20 cellular contexts compared by ENCODE assay signal in the genomic region with DNA sequence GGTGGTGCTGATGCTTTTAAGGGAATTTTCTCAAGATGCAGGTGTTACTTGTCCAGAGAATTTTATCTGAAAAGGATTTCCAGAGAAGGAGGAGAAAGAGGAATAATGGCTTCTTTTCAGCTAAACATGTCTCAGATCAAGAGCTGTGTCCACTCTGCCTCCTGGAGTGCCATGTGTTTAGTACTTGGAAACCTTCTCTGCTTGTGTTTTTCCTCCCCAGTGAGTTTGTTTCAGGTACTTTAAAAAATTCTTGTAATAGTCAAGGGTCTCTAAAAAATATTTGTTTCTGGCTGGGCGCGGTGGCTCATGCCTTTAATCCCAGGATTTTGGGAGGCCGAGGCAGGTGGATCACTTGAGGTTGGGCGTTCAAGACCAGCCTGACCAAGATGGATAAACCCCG. TPM values are rescaled to one million over a fixed set of nuclear protein-coding genes. Genes with fewer than 3 reads are reported as not detected.
DNase-seq lines count a peak whose midpoint lies in the region; ATAC-seq and TF ChIP-seq lines count a peak whose summit lies in the region.
"Had no signal": no experiment of that assay in that cellular context is flagged by ENCODE, and none has a peak within 500 bp of the region (broad histone marks: within the 10 kb centered on the region; RNA-seq: fewer than 3 reads in every experiment).

No MANE protein-coding gene starts in this region.

- H3K27ac ChIP-seq in CD4-positive, CD25-positive, alpha-beta regulatory T cell (ENCODE audit: insufficient read depth, low read length, poor library complexity, severe bottlenecking): no peak overlapping the region
- no peak overlapping the region for H3K27ac ChIP-seq in H9 (ENCODE audit: insufficient read length, low read depth, low read length)
- no peak overlapping the region for H3K27ac ChIP-seq in left lung
- H3K27ac ChIP-seq in vagina: no peak overlapping the region
- H3K27ac ChIP-seq: 22Rv1, BLaER1, C4-2B had no signal

- H2BK5ac ChIP-seq in H9 (ENCODE audit: insufficient read length, low read length): no peak overlapping the region

- peaks cover 74% of the 10 kb centered on the region for H3K36me3 ChIP-seq in CD4-positive, CD25-positive, alpha-beta regulatory T cell (ENCODE audit: control insufficient read depth, insufficient read depth, low read length)
- H3K36me3 ChIP-seq in left lung: peaks cover 0 to 49% of the 10 kb centered on the region in 2 donors
- peaks cover 0 to 20% of the 10 kb centered on the region in 2 donors for H3K36me3 ChIP-seq in vagina

- H3K36me3 Mint-ChIP-seq in CD4-positive, CD25-positive, alpha-beta regulatory T cell: peaks cover 42% of the 10 kb centered on the region
- H3K36me3 Mint-ChIP-seq in H9 (ENCODE audit: insufficient read depth in 1 of 3, low read depth in 3 of 3): peaks cover 27 to 53% (median 48%) of the 10 kb centered on the region in 3 experiments; a peak in 6 of 7 replicates
- H3K36me3 Mint-ChIP-seq in progenitor cell of endocrine pancreas (ENCODE audit: insufficient read depth): peaks cover 28% of the 10 kb centered on the region

- H3K18ac ChIP-seq in H9 (ENCODE audit: insufficient read length, low read depth, low read length): no peak overlapping the region

- H3K79me2 ChIP-seq in H9 (ENCODE audit: insufficient read depth, low read length): peaks cover 2% of the 10 kb centered on the region; the same call in 1 of the 2 replicates

- no peak overlapping the region for H3K4me3 ChIP-seq in CD4-positive, CD25-positive, alpha-beta regulatory T cell (ENCODE audit: low read depth, low read length)
- H3K4me3 ChIP-seq in left lung: no peak overlapping the region
- no peak overlapping the region for H3K4me3 ChIP-seq in vagina
- H3K4me3 ChIP-seq: BLaER1, GM12878 had no signal

- H3T11ph ChIP-seq in H9 (ENCODE audit: low read length): no peak overlapping the region

- no peaks in the 10 kb centered on the region for H4K20me1 ChIP-seq in H9 (ENCODE audit: control insufficient read depth, insufficient read depth, insufficient read length)

- H3K23ac ChIP-seq in H9 (ENCODE audit: insufficient read length, low read depth, low read length): no peak overlapping the region

- H2BK12ac ChIP-seq in H9 (ENCODE audit: insufficient read length, low read depth, low read length): no peak overlapping the region

- no peak overlapping the region for H2BK120ac ChIP-seq in H9 (ENCODE audit: low read depth, low read length, poor library complexity, severe bottlenecking)

- H3K56ac ChIP-seq in H9 (ENCODE audit: insufficient read length, low read depth, low read length): no peak overlapping the region

- H3K4me1 Mint-ChIP-seq in CD4-positive, CD25-positive, alpha-beta regulatory T cell: peaks cover 7 to 30% (median 14%) of the 10 kb centered on the region in 4 donors
- no peaks in the 10 kb centered on the region for H3K4me1 Mint-ChIP-seq in H9
- peaks cover 9% of the 10 kb centered on the region for H3K4me1 Mint-ChIP-seq in progenitor cell of endocrine pancreas (ENCODE audit: low read depth)

- H3K4me2 ChIP-seq in H9 (ENCODE audit: insufficient read depth, insufficient read length, low read length): no peak overlapping the region
- H3K4me2 ChIP-seq: BLaER1 had no signal

- no peak for TF ChIP-seq POLR2A in vagina (IDR thresholded peaks at IDR 0.05)

- no peak overlapping the region for H2AK5ac ChIP-seq in H9 (ENCODE audit: insufficient read length, low read length)

- H3K4me1 ChIP-seq in CD4-positive, CD25-positive, alpha-beta regulatory T cell (ENCODE audit: control insufficient read depth, insufficient read depth, low read length, poor library complexity, severe bottlenecking): no peaks in the 10 kb centered on the region
- H3K4me1 ChIP-seq in H9 (ENCODE audit: insufficient read depth, low read length) (no peaks in the 10 kb centered on the region), left lung (no peaks in the 10 kb centered on the region), vagina (no peaks in the 10 kb centered on the region)
- H3K4me1 ChIP-seq: BLaER1 had no signal

- H4K91ac ChIP-seq in H9 (ENCODE audit: insufficient read length, low read depth, low read length): no peak overlapping the region

- peaks cover 0 to 17% (median 1%) of the 10 kb centered on the region in 7 donors for H3K9me3 Mint-ChIP-seq in CD4-positive, CD25-positive, alpha-beta regulatory T cell
- no peaks in the 10 kb centered on the region for H3K9me3 Mint-ChIP-seq in H9
- H3K9me3 Mint-ChIP-seq in progenitor cell of endocrine pancreas (ENCODE audit: low read depth): no peaks in the 10 kb centered on the region

- H3K4ac ChIP-seq in H9 (ENCODE audit: low read depth, low read length): no peak overlapping the region

- DNase-seq in CD4-positive, CD25-positive, alpha-beta regulatory T cell: no peak
- DNase-seq in H9: no peak
- no peak for DNase-seq in left lung
- DNase-seq in progenitor cell of endocrine pancreas (ENCODE audit: low spot score, unreplicated experiment): no peak
- no peak for DNase-seq in vagina (ENCODE audit: extremely low spot score in 2 of 2)
- no peak for DNase-seq in activated effector memory CD4-positive, alpha-beta T cell treated with Interleukin-2 at 50 U/mL for 16 hours
- no peak for DNase-seq in COR-L47 (lab: John Stamatoyannopoulos, UW)
- DNase-seq: CD4-positive, alpha-beta memory T cell; DMS 273 treated with DMSO at 0.1 percent for 48 hours; DMS79; EL; GDM1; GOT3; HCEC 1CT had no signal

- no peak overlapping the region for H4K8ac ChIP-seq in H9 (replicated peaks; ENCODE audit: insufficient read length, low read depth, low read length)

- peak overlapping the region in 2 of 3 donors; percentile 27 to 65 for H3K27ac Mint-ChIP-seq in CD4-positive, CD25-positive, alpha-beta regulatory T cell
- H3K27ac Mint-ChIP-seq in H9 (peak overlapping the region in 2 of 3 experiments; percentile 54 to 70; a peak in 5 of 7 replicates), progenitor cell of endocrine pancreas (peak overlapping the region; percentile 88)
- H3K27ac Mint-ChIP-seq: B cell had no signal

- no peak overlapping the region for H4K5ac ChIP-seq in H9 (ENCODE audit: insufficient read length, low read depth, low read length)

- no peak overlapping the region for H3K4me3 Mint-ChIP-seq in CD4-positive, CD25-positive, alpha-beta regulatory T cell
- H3K4me3 Mint-ChIP-seq in H9 (no peak overlapping the region), progenitor cell of endocrine pancreas (ENCODE audit: low read depth) (no peak overlapping the region)
- H3K4me3 Mint-ChIP-seq: B cell had no signal

- no peak overlapping the region for H2BK20ac ChIP-seq in H9 (ENCODE audit: low read depth, low read length, poor library complexity, severe bottlenecking)

- H3K27me3 ChIP-seq in CD4-positive, CD25-positive, alpha-beta regulatory T cell (ENCODE audit: control insufficient read depth, insufficient read depth, low read length): no peaks in the 10 kb centered on the region
- H3K27me3 ChIP-seq in H9 (ENCODE audit: insufficient read depth, low read length) (no peaks in the 10 kb centered on the region), left lung (no peaks in the 10 kb centered on the region), vagina (no peaks in the 10 kb centered on the region)
- H3K27me3 ChIP-seq: BLaER1 had no signal

- H3K27me3 Mint-ChIP-seq in CD4-positive, CD25-positive, alpha-beta regulatory T cell: no peaks in the 10 kb centered on the region
- H3K27me3 Mint-ChIP-seq in H9 (ENCODE audit: low read depth): no peaks in the 10 kb centered on the region
- H3K27me3 Mint-ChIP-seq in progenitor cell of endocrine pancreas: no peaks in the 10 kb centered on the region
- H3K27me3 Mint-ChIP-seq: B cell; CD4-positive, alpha-beta memory T cell had no signal

- no peak for ATAC-seq in CD4-positive, CD25-positive, alpha-beta regulatory T cell (ENCODE audit: low read depth in 2 of 2)
- peak; percentile 23 for ATAC-seq in left lung
- no peak for ATAC-seq in HG03175 (IDR thresholded peaks at IDR 0.05; ENCODE audit: unreplicated experiment)
- ATAC-seq: GM12878 had no signal

- H2BK15ac ChIP-seq in H9 (ENCODE audit: low read depth, low read length): no peak overlapping the region

- H3K79me1 ChIP-seq in H9 (ENCODE audit: insufficient read depth, low read depth, low read length, poor library complexity, severe bottlenecking): peaks cover 14% of the 10 kb centered on the region

- H3K23me2 ChIP-seq in H9 (ENCODE audit: insufficient read length, low read depth, low read length, poor library complexity, severe bottlenecking): no peaks in the 10 kb centered on the region

- TF ChIP-seq CTCF in H9 (conservative IDR thresholded peaks at IDR 0.05) (no peak), left lung (IDR thresholded peaks at IDR 0.05) (no peak), progenitor cell of endocrine pancreas (IDR thresholded peaks at IDR 0.05; ENCODE audit: unreplicated experiment) (no peak), vagina (IDR thresholded peaks at IDR 0.05) (no peak)

- no peak overlapping the region for H3K9ac ChIP-seq in H9 (ENCODE audit: extremely low read depth, insufficient read length, low read length)
- H3K9ac ChIP-seq: BLaER1 had no signal

- H3K9me3 ChIP-seq in CD4-positive, CD25-positive, alpha-beta regulatory T cell (ENCODE audit: control insufficient read depth in 2 of 2, low read length in 2 of 2): peaks cover 24 to 39% of the 10 kb centered on the region in 2 experiments
- H3K9me3 ChIP-seq in H9 (ENCODE audit: control insufficient read depth, low read depth, low read length) (no peaks in the 10 kb centered on the region), left lung (no peaks in the 10 kb centered on the region), vagina (no peaks in the 10 kb centered on the region)

- no CpG with 5 or more reads among the region's 5 CpGs for WGBS in H9 (ENCODE audit: extremely low coverage, insufficient read length, low lambda C conversion rate)

- no peak overlapping the region for H3K14ac ChIP-seq in H9 (ENCODE audit: insufficient read depth, low read length)

- intact Hi-C loops in left lung (cut with DNase I) (no loop called here), vagina (cut with DNase I) (no loop called here)

- no peak overlapping the region for H2AFZ ChIP-seq in H9 (ENCODE audit: low read length)

RNA-seq across cellular contexts. Expression of gene ZNF431, which starts 22.7 kb away (rescaled TPM):
- total RNA-seq in CD4-positive, CD25-positive, alpha-beta regulatory T cell: 23.9 TPM
- polyA plus RNA-seq in CD4-positive, CD25-positive, alpha-beta regulatory T cell: 10 to 100 TPM in 1 of 4 donors, 1 to 10 TPM in 3; 6.9 to 10.8 (median 7.9) TPM
- total RNA-seq in H9 (2021) (47.4 and 47.8 TPM in 2 replicates), left lung (10 to 100 TPM; 27.3 to 28.7 TPM), progenitor cell of endocrine pancreas (55.4 and 60.0 TPM in 2 replicates), vagina (16.2 TPM)
